ENCODE assay signal across 1 cellular context in the genomic region with DNA sequence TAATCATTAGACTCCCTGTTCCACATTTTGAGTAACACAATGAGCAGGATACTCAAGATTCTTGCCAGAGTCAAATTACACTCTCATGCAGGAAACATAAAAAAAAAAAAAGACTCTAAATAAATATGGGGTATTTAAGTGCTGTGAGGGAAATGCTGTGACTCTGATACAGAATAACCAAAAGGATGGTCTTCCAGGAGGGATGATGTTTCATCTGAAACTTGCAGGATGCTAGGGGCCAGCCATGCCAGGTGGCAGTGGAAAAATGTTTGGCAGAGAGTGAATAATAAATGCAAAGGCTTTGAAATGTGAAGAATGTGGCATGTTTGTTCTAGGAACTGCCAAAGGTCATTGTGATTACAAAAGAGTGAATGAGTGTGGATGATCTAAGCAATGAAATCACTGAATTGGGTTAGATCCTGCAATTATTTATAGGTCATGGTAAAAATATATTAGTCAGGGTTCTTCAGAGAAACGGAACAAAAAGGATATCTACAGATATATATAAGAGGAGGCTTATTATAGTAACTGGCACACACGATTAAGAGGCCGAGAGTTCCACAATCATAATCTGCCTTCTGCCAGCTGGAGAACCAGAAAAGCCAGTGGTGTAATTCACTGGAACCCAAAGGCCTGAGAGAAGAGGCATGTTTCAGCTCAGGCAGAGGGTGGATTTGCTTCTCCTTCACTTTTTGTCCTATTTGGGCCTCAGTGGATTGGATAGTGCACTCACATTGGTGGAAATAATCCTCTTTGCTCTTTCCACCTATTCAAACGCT.
TF ChIP-seq lines count a peak whose summit lies in the region.

No MANE protein-coding gene starts in this region.

TF ChIP-seq in H1, 55 proteins besides CTCF, POLR2A, EP300 and RAD21 (continued from another document):
- TF ChIP-seq SIN3A (conservative IDR thresholded peaks at IDR 0.05 in 1 of 2, IDR thresholded peaks at IDR 0.05 in 1 of 2; ENCODE audit: low read depth in 1 of 2, low read length in 2 of 2): no peak
- TF ChIP-seq, protein P1, sequence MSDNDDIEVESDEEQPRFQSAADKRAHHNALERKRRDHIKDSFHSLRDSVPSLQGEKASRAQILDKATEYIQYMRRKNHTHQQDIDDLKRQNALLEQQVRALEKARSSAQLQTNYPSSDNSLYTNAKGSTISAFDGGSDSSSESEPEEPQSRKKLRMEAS (IDR thresholded peaks at IDR 0.05): no peak
- no peak for TF ChIP-seq KDM1A (IDR thresholded peaks at IDR 0.05; ENCODE audit: borderline replicate concordance, low read length)
- no peak for TF ChIP-seq EZH2 (IDR thresholded peaks at IDR 0.05; ENCODE audit: low read depth, low read length, severe bottlenecking)
- peak; percentile 83 for TF ChIP-seq TEAD4 (IDR thresholded peaks at IDR 0.05; ENCODE audit: low read depth, low read length)
- no peak for TF ChIP-seq NRF1 (IDR thresholded peaks at IDR 0.05; ENCODE audit: low read depth, low read length)
- no peak for TF ChIP-seq KDM5A (IDR thresholded peaks at IDR 0.05; ENCODE audit: low read length)
- TF ChIP-seq, protein P2, sequence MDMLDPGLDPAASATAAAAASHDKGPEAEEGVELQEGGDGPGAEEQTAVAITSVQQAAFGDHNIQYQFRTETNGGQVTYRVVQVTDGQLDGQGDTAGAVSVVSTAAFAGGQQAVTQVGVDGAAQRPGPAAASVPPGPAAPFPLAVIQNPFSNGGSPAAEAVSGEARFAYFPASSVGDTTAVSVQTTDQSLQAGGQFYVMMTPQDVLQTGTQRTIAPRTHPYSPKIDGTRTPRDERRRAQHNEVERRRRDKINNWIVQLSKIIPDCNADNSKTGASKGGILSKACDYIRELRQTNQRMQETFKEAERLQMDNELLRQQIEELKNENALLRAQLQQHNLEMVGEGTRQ (IDR thresholded peaks at IDR 0.05; ENCODE audit: low read length): no peak
- no peak for TF ChIP-seq CBX8 (IDR thresholded peaks at IDR 0.05; ENCODE audit: borderline replicate concordance, low read depth, low read length)
- peak in 1 of 2 experiments; percentile 14; a peak in 1 of 4 replicates for TF ChIP-seq HDAC2 (IDR thresholded peaks at IDR 0.05; ENCODE audit: borderline replicate concordance in 1 of 2, low read depth in 2 of 2, low read length in 2 of 2)
- TF ChIP-seq CREB1 (IDR thresholded peaks at IDR 0.05): no peak
- peak; percentile 92 for TF ChIP-seq TCF12 (IDR thresholded peaks at IDR 0.05; ENCODE audit: low read depth, low read length)
- TF ChIP-seq SIRT6 (IDR thresholded peaks at IDR 0.05; ENCODE audit: low read length): no peak
- TF ChIP-seq TAF7 (optimal IDR thresholded peaks at IDR 0.05; ENCODE audit: borderline replicate concordance, low read depth, low read length): no peak
- TF ChIP-seq, protein P3, sequence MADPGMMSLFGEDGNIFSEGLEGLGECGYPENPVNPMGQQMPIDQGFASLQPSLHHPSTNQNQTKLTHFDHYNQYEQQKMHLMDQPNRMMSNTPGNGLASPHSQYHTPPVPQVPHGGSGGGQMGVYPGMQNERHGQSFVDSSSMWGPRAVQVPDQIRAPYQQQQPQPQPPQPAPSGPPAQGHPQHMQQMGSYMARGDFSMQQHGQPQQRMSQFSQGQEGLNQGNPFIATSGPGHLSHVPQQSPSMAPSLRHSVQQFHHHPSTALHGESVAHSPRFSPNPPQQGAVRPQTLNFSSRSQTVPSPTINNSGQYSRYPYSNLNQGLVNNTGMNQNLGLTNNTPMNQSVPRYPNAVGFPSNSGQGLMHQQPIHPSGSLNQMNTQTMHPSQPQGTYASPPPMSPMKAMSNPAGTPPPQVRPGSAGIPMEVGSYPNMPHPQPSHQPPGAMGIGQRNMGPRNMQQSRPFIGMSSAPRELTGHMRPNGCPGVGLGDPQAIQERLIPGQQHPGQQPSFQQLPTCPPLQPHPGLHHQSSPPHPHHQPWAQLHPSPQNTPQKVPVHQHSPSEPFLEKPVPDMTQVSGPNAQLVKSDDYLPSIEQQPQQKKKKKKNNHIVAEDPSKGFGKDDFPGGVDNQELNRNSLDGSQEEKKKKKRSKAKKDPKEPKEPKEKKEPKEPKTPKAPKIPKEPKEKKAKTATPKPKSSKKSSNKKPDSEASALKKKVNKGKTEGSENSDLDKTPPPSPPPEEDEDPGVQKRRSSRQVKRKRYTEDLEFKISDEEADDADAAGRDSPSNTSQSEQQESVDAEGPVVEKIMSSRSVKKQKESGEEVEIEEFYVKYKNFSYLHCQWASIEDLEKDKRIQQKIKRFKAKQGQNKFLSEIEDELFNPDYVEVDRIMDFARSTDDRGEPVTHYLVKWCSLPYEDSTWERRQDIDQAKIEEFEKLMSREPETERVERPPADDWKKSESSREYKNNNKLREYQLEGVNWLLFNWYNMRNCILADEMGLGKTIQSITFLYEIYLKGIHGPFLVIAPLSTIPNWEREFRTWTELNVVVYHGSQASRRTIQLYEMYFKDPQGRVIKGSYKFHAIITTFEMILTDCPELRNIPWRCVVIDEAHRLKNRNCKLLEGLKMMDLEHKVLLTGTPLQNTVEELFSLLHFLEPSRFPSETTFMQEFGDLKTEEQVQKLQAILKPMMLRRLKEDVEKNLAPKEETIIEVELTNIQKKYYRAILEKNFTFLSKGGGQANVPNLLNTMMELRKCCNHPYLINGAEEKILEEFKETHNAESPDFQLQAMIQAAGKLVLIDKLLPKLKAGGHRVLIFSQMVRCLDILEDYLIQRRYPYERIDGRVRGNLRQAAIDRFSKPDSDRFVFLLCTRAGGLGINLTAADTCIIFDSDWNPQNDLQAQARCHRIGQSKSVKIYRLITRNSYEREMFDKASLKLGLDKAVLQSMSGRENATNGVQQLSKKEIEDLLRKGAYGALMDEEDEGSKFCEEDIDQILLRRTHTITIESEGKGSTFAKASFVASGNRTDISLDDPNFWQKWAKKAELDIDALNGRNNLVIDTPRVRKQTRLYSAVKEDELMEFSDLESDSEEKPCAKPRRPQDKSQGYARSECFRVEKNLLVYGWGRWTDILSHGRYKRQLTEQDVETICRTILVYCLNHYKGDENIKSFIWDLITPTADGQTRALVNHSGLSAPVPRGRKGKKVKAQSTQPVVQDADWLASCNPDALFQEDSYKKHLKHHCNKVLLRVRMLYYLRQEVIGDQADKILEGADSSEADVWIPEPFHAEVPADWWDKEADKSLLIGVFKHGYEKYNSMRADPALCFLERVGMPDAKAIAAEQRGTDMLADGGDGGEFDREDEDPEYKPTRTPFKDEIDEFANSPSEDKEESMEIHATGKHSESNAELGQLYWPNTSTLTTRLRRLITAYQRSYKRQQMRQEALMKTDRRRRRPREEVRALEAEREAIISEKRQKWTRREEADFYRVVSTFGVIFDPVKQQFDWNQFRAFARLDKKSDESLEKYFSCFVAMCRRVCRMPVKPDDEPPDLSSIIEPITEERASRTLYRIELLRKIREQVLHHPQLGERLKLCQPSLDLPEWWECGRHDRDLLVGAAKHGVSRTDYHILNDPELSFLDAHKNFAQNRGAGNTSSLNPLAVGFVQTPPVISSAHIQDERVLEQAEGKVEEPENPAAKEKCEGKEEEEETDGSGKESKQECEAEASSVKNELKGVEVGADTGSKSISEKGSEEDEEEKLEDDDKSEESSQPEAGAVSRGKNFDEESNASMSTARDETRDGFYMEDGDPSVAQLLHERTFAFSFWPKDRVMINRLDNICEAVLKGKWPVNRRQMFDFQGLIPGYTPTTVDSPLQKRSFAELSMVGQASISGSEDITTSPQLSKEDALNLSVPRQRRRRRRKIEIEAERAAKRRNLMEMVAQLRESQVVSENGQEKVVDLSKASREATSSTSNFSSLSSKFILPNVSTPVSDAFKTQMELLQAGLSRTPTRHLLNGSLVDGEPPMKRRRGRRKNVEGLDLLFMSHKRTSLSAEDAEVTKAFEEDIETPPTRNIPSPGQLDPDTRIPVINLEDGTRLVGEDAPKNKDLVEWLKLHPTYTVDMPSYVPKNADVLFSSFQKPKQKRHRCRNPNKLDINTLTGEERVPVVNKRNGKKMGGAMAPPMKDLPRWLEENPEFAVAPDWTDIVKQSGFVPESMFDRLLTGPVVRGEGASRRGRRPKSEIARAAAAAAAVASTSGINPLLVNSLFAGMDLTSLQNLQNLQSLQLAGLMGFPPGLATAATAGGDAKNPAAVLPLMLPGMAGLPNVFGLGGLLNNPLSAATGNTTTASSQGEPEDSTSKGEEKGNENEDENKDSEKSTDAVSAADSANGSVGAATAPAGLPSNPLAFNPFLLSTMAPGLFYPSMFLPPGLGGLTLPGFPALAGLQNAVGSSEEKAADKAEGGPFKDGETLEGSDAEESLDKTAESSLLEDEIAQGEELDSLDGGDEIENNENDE (IDR thresholded peaks at IDR 0.05; ENCODE audit: insufficient replicate concordance, low read length): no peak
- TF ChIP-seq JUND (IDR thresholded peaks at IDR 0.05; ENCODE audit: low read length): no peak
